In genomic region chr1:163321311-163322305, GRCh38 we compare ENCODE assay signal across 8 cellular contexts. TPM values are rescaled to one million over a fixed set of nuclear protein-coding genes. Genes with fewer than 3 reads are reported as not detected.
DNase-seq lines count a peak whose midpoint lies in the region; ATAC-seq and TF ChIP-seq lines count a peak whose summit lies in the region.

NUF2 (plus strand) TSS chr1:163321954; CDS start chr1:163326052, 4,098 bp downstream.

- H3K4me3 ChIP-seq in right atrium auricular region, result peak within 1 kb of the TSS; percentile 51 to 71
- H3K4me3 ChIP-seq in psoas muscle, result peak within 1 kb of the TSS; percentile 91
- peak within 1 kb of the TSS; percentile 43 to 55 for H3K4me3 ChIP-seq in uterus

- DNase-seq in NCI-H187 treated with DMSO at 0.1 percent for 48 hours (lab: John Stamatoyannopoulos, UW), result peak; percentile 98
- DNase-seq in anterior cingulate cortex (lab: John Stamatoyannopoulos, UW), result peak; percentile 82 to 99 (median 96)
- peak; percentile 98 for DNase-seq in right atrium auricular region (ENCODE audit: low spot score)
- peak; percentile 98 to 99 for DNase-seq in psoas muscle
- peak; percentile 96 to 98 for DNase-seq in uterus

- intact Hi-C loops in T-helper 2 cell treated with Interferon-gamma antibody and Interleukin-4, amounts not matched to agents 100 ng/mL and 5 ng/mL, for 36 hours (cut with micrococcal nuclease), result loop anchor here (1.0 to 5.0 kb wide), 4 partner anchors 529 to 1554 kb away; partner anchors contain the start of genes ATF6, HSD17B7, UAP1 and UHMK1
- intact Hi-C loops in psoas muscle (cut with DNase I), result no loop called here
- intact Hi-C loops in uterus (cut with DNase I; ENCODE audit: low total_unique reads), result no loop called here

- peak; percentile 35 to 36 for TF ChIP-seq POLR2A in uterus (IDR thresholded peaks at IDR 0.05)

- H3K27me3 ChIP-seq in right atrium auricular region, result no peaks in the 10 kb centered on the region
- no peaks in the 10 kb centered on the region for H3K27me3 ChIP-seq in psoas muscle (ENCODE audit: insufficient read depth in 3 of 3, low read length in 2 of 3)
- no peaks in the 10 kb centered on the region for H3K27me3 ChIP-seq in uterus

- 0 to 1% (median 0%) methylated on average over 58 of the region's 58 CpGs for WGBS in psoas muscle, 3 donors

- ATAC-seq in GM18499 (IDR thresholded peaks at IDR 0.05; ENCODE audit: insufficient read depth, unreplicated experiment) (peak; percentile 83), HG02943 (IDR thresholded peaks at IDR 0.05; ENCODE audit: low read depth, unreplicated experiment) (peak; percentile 93), psoas muscle (peak; percentile 99 to 100 (median 100))

- H3K4me1 ChIP-seq in right atrium auricular region (peaks cover 0 to 14% of the 10 kb centered on the region in 2 donors), psoas muscle (peaks cover 20% of the 10 kb centered on the region), uterus (no peaks in the 10 kb centered on the region)

- peak within 1 kb of the TSS; percentile 65 to 80 for H3K27ac ChIP-seq in right atrium auricular region
- peak within 1 kb of the TSS; percentile 85 for H3K27ac ChIP-seq in psoas muscle
- peak within 1 kb of the TSS; percentile 76 to 80 for H3K27ac ChIP-seq in uterus

- H3K9me3 ChIP-seq in right atrium auricular region (no peaks in the 10 kb centered on the region), psoas muscle (no peaks in the 10 kb centered on the region), uterus (no peaks in the 10 kb centered on the region)

- TF ChIP-seq CTCF in right atrium auricular region (IDR thresholded peaks at IDR 0.05) (peak in 1 of 2 donors; percentile 12), psoas muscle (IDR thresholded peaks at IDR 0.05) (no peak), uterus (IDR thresholded peaks at IDR 0.05) (peak in 3 of 4 experiments; percentile 8 to 25 (median 23))

- peaks cover 15% of the 10 kb centered on the region for H3K36me3 ChIP-seq in right atrium auricular region
- H3K36me3 ChIP-seq in psoas muscle (ENCODE audit: insufficient read depth in 1 of 2, low read depth in 1 of 2), result peaks cover 8 to 23% of the 10 kb centered on the region in 2 donors
- no peaks in the 10 kb centered on the region for H3K36me3 ChIP-seq in uterus

RNA-seq across cellular contexts. Expression of gene NUF2, which starts in this region (rescaled TPM):
- 55.9 and 57.3 TPM in 2 replicates for total RNA-seq in T-helper 2 cell treated with Interferon-gamma antibody and Interleukin-4, amounts not matched to agents 100 ng/mL and 5 ng/mL, for 36 hours
- total RNA-seq in right atrium auricular region (under 1 TPM; 0.20 to 0.74 TPM), psoas muscle (under 1 TPM in 3 of 4 donors, not detected in 1; 0.30 to 0.48 (median 0.37) TPM), uterus (10 to 100 TPM in 1 of 4 donors, under 1 TPM in 1, not detected in 2; 0.73 to 20.5 TPM)
- polyA plus RNA-seq in psoas muscle, result under 1 TPM; 0.15 to 0.25 (median 0.18) TPM

Comparison
In these comparisons a context has a peak if more than half of its experiments do, and no peak if none do; other contexts are left out.
1. Peak in every context shown above with its lines: DNase-seq, ATAC-seq, H3K4me3 ChIP-seq and H3K27ac ChIP-seq.
2. Peak in DNase-seq, H3K4me3 ChIP-seq and H3K27ac ChIP-seq in right atrium auricular region; RNA of the gene not detected or under 1 TPM.
3. Peak in DNase-seq, ATAC-seq, H3K4me3 ChIP-seq and H3K27ac ChIP-seq in psoas muscle; RNA of the gene not detected or under 1 TPM.